ENCODE assay signal across 1 cellular context in genomic region chr4:184280591-184281071, GRCh38.
TF ChIP-seq lines count a peak whose summit lies in the region.

No MANE protein-coding gene starts in this region.

TF ChIP-seq in GM12878, 131 proteins besides CTCF, POLR2A, EP300 and RAD21 (continued from another document):
- no peak for TF ChIP-seq ZBTB11 (CRISPR knock-in tag; IDR thresholded peaks at IDR 0.05)
- no peak for TF ChIP-seq WRNIP1 (IDR thresholded peaks at IDR 0.05; ENCODE audit: borderline replicate concordance, low read depth, low read length)
- TF ChIP-seq EZH2 (IDR thresholded peaks at IDR 0.05; ENCODE audit: borderline replicate concordance, control insufficient read depth, low read depth, low read length): no peak
- TF ChIP-seq PBX3 (IDR thresholded peaks at IDR 0.05; ENCODE audit: insufficient replicate concordance, low read depth, low read length): peak; percentile 8
- TF ChIP-seq GABPA (IDR thresholded peaks at IDR 0.05; ENCODE audit: low read depth): no peak
- peak; percentile 59 for TF ChIP-seq FOS (IDR thresholded peaks at IDR 0.05; ENCODE audit: borderline replicate concordance, extremely low read depth, insufficient read length)
- peak; percentile 42 for TF ChIP-seq CBFB (IDR thresholded peaks at IDR 0.05; ENCODE audit: low read depth)
- no peak for TF ChIP-seq SRF (IDR thresholded peaks at IDR 0.05; ENCODE audit: low read depth in 2 of 2, low read length in 2 of 2)
- TF ChIP-seq ZNF592 (IDR thresholded peaks at IDR 0.05): peak; percentile 9; the same call in 1 of the 2 replicates
- TF ChIP-seq BCL11A (IDR thresholded peaks at IDR 0.05; ENCODE audit: low read depth, low read length): no peak
- TF ChIP-seq ATF2 (IDR thresholded peaks at IDR 0.05; ENCODE audit: low read length): no peak
- no peak for TF ChIP-seq IRF5 (IDR thresholded peaks at IDR 0.05; ENCODE audit: borderline replicate concordance)
- no peak for TF ChIP-seq HCFC1 (IDR thresholded peaks at IDR 0.05; ENCODE audit: low read length)
- peak; percentile 51 for TF ChIP-seq PKNOX1 (IDR thresholded peaks at IDR 0.05)
- no peak for TF ChIP-seq SPI1 (IDR thresholded peaks at IDR 0.05; ENCODE audit: borderline replicate concordance, insufficient read depth, low read depth, low read length)
- no peak for TF ChIP-seq NRF1 (conservative IDR thresholded peaks at IDR 0.05; ENCODE audit: low read depth, low read length)
- no peak for TF ChIP-seq KDM1A (IDR thresholded peaks at IDR 0.05; ENCODE audit: borderline replicate concordance)
- no peak for TF ChIP-seq EGR1 (IDR thresholded peaks at IDR 0.05; ENCODE audit: borderline replicate concordance in 1 of 2, low read depth in 2 of 2, low read length in 2 of 2)
- no peak for TF ChIP-seq REST (IDR thresholded peaks at IDR 0.05; ENCODE audit: low read depth, low read length)
- TF ChIP-seq MAX (IDR thresholded peaks at IDR 0.05; ENCODE audit: low read depth, low read length): peak; percentile 19; the same call in 1 of the 2 replicates
- TF ChIP-seq RBBP5 (conservative IDR thresholded peaks at IDR 0.05): no peak
- TF ChIP-seq CREB1 (IDR thresholded peaks at IDR 0.05; ENCODE audit: low read depth): no peak
- peak; percentile 35; the same call in 1 of the 2 replicates for TF ChIP-seq NFYA (IDR thresholded peaks at IDR 0.05; ENCODE audit: borderline replicate concordance, low read depth, low read length)
